Comparison of ENCODE assay signal across 20 cellular contexts in the genomic region with DNA sequence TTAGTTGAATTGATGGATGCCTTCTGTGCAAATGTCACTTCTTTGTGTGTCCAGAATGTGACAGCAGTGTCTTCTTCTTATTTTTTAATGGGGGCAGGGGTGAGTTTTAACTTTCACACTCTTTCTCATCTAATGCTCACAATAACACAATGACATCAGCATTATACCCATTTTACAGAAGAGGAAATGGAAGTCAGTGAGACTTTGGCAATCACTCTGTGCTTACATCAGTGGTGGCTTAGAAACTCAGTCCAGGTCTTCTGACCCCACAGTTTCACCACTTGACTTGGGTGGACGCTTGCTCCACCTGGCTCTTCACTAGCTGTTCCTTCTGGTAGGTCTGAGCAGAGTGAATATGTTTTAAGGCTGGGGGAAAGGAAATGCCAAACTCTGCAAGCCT.
A peak's percentile ranks its signal among the peaks of the same experiment; 100 is the strongest.
DNase-seq lines count a peak whose midpoint lies in the region; ATAC-seq, FAIRE-seq and TF ChIP-seq lines count a peak whose summit lies in the region.
"Had no signal": no experiment of that assay in that cellular context is flagged by ENCODE, and none has a peak within 500 bp of the region (broad histone marks: within the 10 kb centered on the region; RNA-seq: fewer than 3 reads in every experiment).

No MANE protein-coding gene starts in this region.

- FAIRE-seq in GM12878 (lab: Jason Lieb, UNC) = no peak
- FAIRE-seq: A204.1, D721Med, GM18507 had no signal

- in situ Hi-C loops in GM12878 (cut with MboI) = no loop called here

- 0% methylated on average over 1 of the region's 1 CpG for WGBS in GM12878 (ENCODE audit: insufficient coverage, insufficient replicate concordance, low lambda C conversion rate, missing lambda C conversion rate)

- H3K9me3 Mint-ChIP-seq in activated CD8-positive, alpha-beta T cell treated with anti-CD3 and anti-CD28 coated beads for 36 hours = peaks cover 18% of the 10 kb centered on the region
- H3K9me3 Mint-ChIP-seq in natural killer cell treated with Interleukin-12 subunit alpha and Interleukin-12 subunit beta and Interleukin-15 and Interleukin-18, amount 100 ng/mL, for 72 hours = peaks cover 8% of the 10 kb centered on the region
- peaks cover 4% of the 10 kb centered on the region in 2 donors for H3K9me3 Mint-ChIP-seq in stimulated activated naive B cell treated with anti-CD40 and anti-IgM and Interleukin-4, amounts not matched to agents 10 μg/mL and 1 μg/mL and 100 μg/mL, for 72 hours

- DNase-seq in activated CD8-positive, alpha-beta memory T cell treated with anti-CD3 and anti-CD28 coated beads for 24 hours = peak; percentile 13
- no peak for DNase-seq in activated CD8-positive, alpha-beta memory T cell treated with anti-CD3 and anti-CD28 coated beads, Interleukin-2, amount 50 U/mL, for 4 hours
- no peak for DNase-seq in activated CD8-positive, alpha-beta T cell treated with anti-CD3 and anti-CD28 coated beads for 36 hours
- DNase-seq in GM12878 (ENCODE audit: low read depth, low spot score) (no peak), NCI-H446 (lab: John Stamatoyannopoulos, UW) (no peak)
- DNase-seq in natural killer cell treated with Interleukin-12 subunit alpha and Interleukin-12 subunit beta and Interleukin-15 and Interleukin-18, amount 100 ng/mL, for 72 hours (ENCODE audit: low spot score) = no peak
- no peak for DNase-seq in stimulated activated naive B cell treated with anti-CD40 and anti-IgM and Interleukin-4, amounts not matched to agents 10 μg/mL and 1 μg/mL and 100 μg/mL, for 72 hours
- DNase-seq: CD4-positive, CD25-positive, alpha-beta regulatory T cell; KBM-7; MM.1S; NCI-H2029; NCI-H446 treated with DMSO at 0.1 percent for 48 hours; NCI-H526; Peyer's patch; SHP77 treated with DMSO at 0.1 percent for 48 hours had no signal

- ATAC-seq in activated CD8-positive, alpha-beta T cell treated with anti-CD3 and anti-CD28 coated beads for 36 hours = no peak
- peak; percentile 48 for ATAC-seq in GM12878
- peak; percentile 67 to 79 for ATAC-seq in natural killer cell treated with Interleukin-12 subunit alpha and Interleukin-12 subunit beta and Interleukin-15 and Interleukin-18, amount 100 ng/mL, for 72 hours
- no peak for ATAC-seq in stimulated activated naive B cell treated with anti-CD40 and anti-IgM and Interleukin-4, amounts not matched to agents 10 μg/mL and 1 μg/mL and 100 μg/mL, for 72 hours (replicated peaks)
- ATAC-seq: HCT116 had no signal

- H3K4me1 Mint-ChIP-seq in activated CD8-positive, alpha-beta T cell treated with anti-CD3 and anti-CD28 coated beads for 36 hours (ENCODE audit: low read depth) = peaks cover 24% of the 10 kb centered on the region
- H3K4me1 Mint-ChIP-seq in natural killer cell treated with Interleukin-12 subunit alpha and Interleukin-12 subunit beta and Interleukin-15 and Interleukin-18, amount 100 ng/mL, for 72 hours (ENCODE audit: low read depth in 2 of 2) = peaks cover 40 to 49% of the 10 kb centered on the region in 2 donors
- no peaks in the 10 kb centered on the region for H3K4me1 Mint-ChIP-seq in stimulated activated naive B cell treated with anti-CD40 and anti-IgM and Interleukin-4, amounts not matched to agents 10 μg/mL and 1 μg/mL and 100 μg/mL, for 72 hours

- no peak overlapping the region for H3K27ac ChIP-seq in GM12878 (ENCODE audit: control insufficient read depth, insufficient read depth)
- H3K27ac ChIP-seq: BLaER1, Peyer's patch had no signal

- no peak for TF ChIP-seq POLR2A in GM12878 (IDR thresholded peaks at IDR 0.05; ENCODE audit: low read depth, low read length)

- no peak for TF ChIP-seq EP300 in GM12878 (IDR thresholded peaks at IDR 0.05; ENCODE audit: borderline replicate concordance in 1 of 2, control insufficient read depth in 1 of 2, low read depth in 2 of 2, low read length in 2 of 2)

- H3K79me2 ChIP-seq in GM12878 (ENCODE audit: control insufficient read depth, insufficient read depth, low read length) = no peaks in the 10 kb centered on the region

- no peaks in the 10 kb centered on the region for H4K20me1 ChIP-seq in GM12878 (ENCODE audit: control insufficient read depth, insufficient read depth)
- H4K20me1 ChIP-seq: BLaER1 had no signal

- intact Hi-C loops in activated CD8-positive, alpha-beta T cell treated with anti-CD3 and anti-CD28 coated beads for 36 hours (cut with micrococcal nuclease) = no loop called here
- intact Hi-C loops in GM12878 (cut with micrococcal nuclease; ENCODE audit: unreplicated experiment) = no loop called here

- no peak overlapping the region for H3K4me3 Mint-ChIP-seq in activated CD8-positive, alpha-beta T cell treated with anti-CD3 and anti-CD28 coated beads for 36 hours
- H3K4me3 Mint-ChIP-seq in natural killer cell treated with Interleukin-12 subunit alpha and Interleukin-12 subunit beta and Interleukin-15 and Interleukin-18, amount 100 ng/mL, for 72 hours = peak overlapping the region; percentile 56
- H3K4me3 Mint-ChIP-seq in stimulated activated naive B cell treated with anti-CD40 and anti-IgM and Interleukin-4, amounts not matched to agents 10 μg/mL and 1 μg/mL and 100 μg/mL, for 72 hours = no peak overlapping the region
- H3K4me3 Mint-ChIP-seq: CD4-positive, CD25-positive, alpha-beta regulatory T cell had no signal

- no peaks in the 10 kb centered on the region for H3K9me3 ChIP-seq in GM12878 (replicated peaks; ENCODE audit: control insufficient read depth, insufficient read depth, low read length)
- H3K9me3 ChIP-seq: Peyer's patch had no signal

- H3K27me3 Mint-ChIP-seq in activated CD8-positive, alpha-beta T cell treated with anti-CD3 and anti-CD28 coated beads for 36 hours = no peaks in the 10 kb centered on the region
- H3K27me3 Mint-ChIP-seq in natural killer cell treated with Interleukin-12 subunit alpha and Interleukin-12 subunit beta and Interleukin-15 and Interleukin-18, amount 100 ng/mL, for 72 hours = no peaks in the 10 kb centered on the region
- peaks cover 0 to 4% of the 10 kb centered on the region in 2 donors for H3K27me3 Mint-ChIP-seq in stimulated activated naive B cell treated with anti-CD40 and anti-IgM and Interleukin-4, amounts not matched to agents 10 μg/mL and 1 μg/mL and 100 μg/mL, for 72 hours
- H3K27me3 Mint-ChIP-seq: CD4-positive, CD25-positive, alpha-beta regulatory T cell had no signal

- CTCF ChIA-PET in activated CD8-positive, alpha-beta T cell treated with anti-CD3 and anti-CD28 coated beads for 36 hours (lab: Charles Lee) = interaction anchor here (1.1 kb wide), 1 partner anchor 10 kb away, joined by 3 read pairs; no protein-coding TSS in a partner anchor
- CTCF ChIA-PET in GM12878 (lab: Yijun Ruan, JAX) = interaction anchor here (0.7 kb wide), 1 partner anchor 95 kb away, joined by 3 read pairs; no protein-coding TSS in a partner anchor

- no peak overlapping the region for H3K9ac ChIP-seq in GM12878 (ENCODE audit: control insufficient read depth, insufficient read depth, low read length)
- H3K9ac ChIP-seq: BLaER1 had no signal

- H3K27ac Mint-ChIP-seq in activated CD8-positive, alpha-beta T cell treated with anti-CD3 and anti-CD28 coated beads for 36 hours = peak overlapping the region; percentile 5
- H3K27ac Mint-ChIP-seq in natural killer cell treated with Interleukin-12 subunit alpha and Interleukin-12 subunit beta and Interleukin-15 and Interleukin-18, amount 100 ng/mL, for 72 hours = peak overlapping the region; percentile 32 to 77
- no peak overlapping the region for H3K27ac Mint-ChIP-seq in stimulated activated naive B cell treated with anti-CD40 and anti-IgM and Interleukin-4, amounts not matched to agents 10 μg/mL and 1 μg/mL and 100 μg/mL, for 72 hours

- peaks cover 77% of the 10 kb centered on the region for H3K36me3 Mint-ChIP-seq in activated CD8-positive, alpha-beta T cell treated with anti-CD3 and anti-CD28 coated beads for 36 hours (ENCODE audit: low read depth)
- H3K36me3 Mint-ChIP-seq in natural killer cell treated with Interleukin-12 subunit alpha and Interleukin-12 subunit beta and Interleukin-15 and Interleukin-18, amount 100 ng/mL, for 72 hours = peaks cover 63% of the 10 kb centered on the region
- peaks cover 0 to 4% of the 10 kb centered on the region in 2 donors for H3K36me3 Mint-ChIP-seq in stimulated activated naive B cell treated with anti-CD40 and anti-IgM and Interleukin-4, amounts not matched to agents 10 μg/mL and 1 μg/mL and 100 μg/mL, for 72 hours

- BruUV-seq in GM12878 (replicated peaks; lab: Mats Ljungman, UMichigan) = no TSS peak

- H3K4me2 ChIP-seq in GM12878 (ENCODE audit: control insufficient read depth, insufficient read depth) = no peak overlapping the region
- H3K4me2 ChIP-seq: BLaER1 had no signal

- H3K4me1 ChIP-seq in GM12878 (ENCODE audit: control insufficient read depth, insufficient read depth, low read length) = no peaks in the 10 kb centered on the region
- H3K4me1 ChIP-seq: BLaER1, Peyer's patch had no signal

- RAD21 ChIA-PET in GM12878 (lab: Charles Lee; ENCODE audit: unreplicated experiment) = no interaction called here

- POLR2A ChIA-PET in activated CD8-positive, alpha-beta T cell treated with anti-CD3 and anti-CD28 coated beads for 36 hours (lab: Charles Lee) = no interaction called here
- POLR2A ChIA-PET in GM12878 (lab: Charles Lee) = no interaction called here

- no peaks in the 10 kb centered on the region for H3K36me3 ChIP-seq in GM12878 (ENCODE audit: control insufficient read depth in 2 of 2, insufficient read depth in 2 of 2, low read length in 1 of 2)
- H3K36me3 ChIP-seq: Peyer's patch had no signal

- no peak overlapping the region for H2AFZ ChIP-seq in GM12878 (ENCODE audit: control insufficient read depth, low read depth, low read length)

- no peak for TF ChIP-seq CTCF in activated CD8-positive, alpha-beta T cell treated with anti-CD3 and anti-CD28 coated beads for 36 hours (IDR thresholded peaks at IDR 0.05)
- no peak for TF ChIP-seq CTCF in GM12878 (IDR thresholded peaks at IDR 0.05 in 2 of 3, conservative IDR thresholded peaks at IDR 0.05 in 1 of 3; ENCODE audit: control insufficient read depth in 2 of 3, extremely low read depth in 1 of 3, insufficient read depth in 1 of 3, low read depth in 3 of 3, low read length in 3 of 3)

- SMC1A ChIA-PET in GM12878 (lab: Charles Lee; ENCODE audit: uncharacterized antibody, unreplicated experiment) = interaction anchor here (1.3 kb wide), 1 partner anchor 32 kb away, joined by 3 read pairs; no protein-coding TSS in a partner anchor

- TF ChIP-seq RAD21 in GM12878 (IDR thresholded peaks at IDR 0.05; ENCODE audit: insufficient read depth, low read depth, low read length) = no peak

- H3K27me3 ChIP-seq in GM12878 (replicated peaks in 1 of 2; ENCODE audit: control insufficient read depth in 2 of 2, insufficient read depth in 2 of 2, low read length in 1 of 2) = no peaks in the 10 kb centered on the region; a peak in 2 of 4 replicates
- H3K27me3 ChIP-seq: BLaER1, Peyer's patch had no signal

- no peak overlapping the region for H3K4me3 ChIP-seq in GM12878
- H3K4me3 ChIP-seq: BLaER1, Peyer's patch had no signal

TF ChIP-seq in GM12878, 131 proteins besides CTCF, POLR2A, EP300 and RAD21 (continues in another document):
- TF ChIP-seq ZNF24 (IDR thresholded peaks at IDR 0.05) (no peak), NFXL1 (IDR thresholded peaks at IDR 0.05; ENCODE audit: borderline replicate concordance) (no peak)

Comparison
In these comparisons a context has a peak if more than half of its experiments do, and no peak if none do; other contexts are left out.
1. ATAC-seq: peak in GM12878 (single experiment) and natural killer cell treated with Interleukin-12 subunit alpha and Interleukin-12 subunit beta and Interleukin-15 and Interleukin-18, amount 100 ng/mL, for 72 hours (2 of 2); none in activated CD8-positive, alpha-beta T cell treated with anti-CD3 and anti-CD28 coated beads for 36 hours (single experiment) and stimulated activated naive B cell treated with anti-CD40 and anti-IgM and Interleukin-4, amounts not matched to agents 10 μg/mL and 1 μg/mL and 100 μg/mL, for 72 hours (0 of 2).